Comparison of ENCODE assay signal across 4 cellular contexts in genomic region chr11:72125956-72126355, GRCh38. TPM values are rescaled to one million over a fixed set of nuclear protein-coding genes. Genes with fewer than 3 reads are reported as not detected.
"Had no signal": no experiment of that assay in that cellular context is flagged by ENCODE, and none has a peak within 500 bp of the region (broad histone marks: within the 10 kb centered on the region; RNA-seq: fewer than 3 reads in every experiment).

No MANE protein-coding gene starts in this region.

- H3K4me3 ChIP-seq: GM12878 had no signal

- ATAC-seq: GM12878 had no signal

- DNase-seq: GDM1, GF-D8 had no signal

RNA-seq across cellular contexts. Expression of gene FOLR3, which starts 9.6 kb away (rescaled TPM):
- total RNA-seq: G401, GM12878 had no signal

RNA-seq across cellular contexts. Expression of gene TOMT, which starts 20.2 kb away (rescaled TPM):
- total RNA-seq: G401, GM12878 had no signal
